In genomic region chr17:58277107-58277506, GRCh38 we compare ENCODE assay signal across 8 cellular contexts. TPM values are rescaled to one million over a fixed set of nuclear protein-coding genes. Genes with fewer than 3 reads are reported as not detected.
DNase-seq lines count a peak whose midpoint lies in the region; ATAC-seq, FAIRE-seq and TF ChIP-seq lines count a peak whose summit lies in the region.

No MANE protein-coding gene starts in this region.

- H3K9ac ChIP-seq in BLaER1 treated with 17β-estradiol and CSF1 and Interleukin-3, amounts not matched to agents 10 nM and 100 nM, result peak overlapping the region in 5 of 11 experiments; percentile 7 to 78 (median 37); a peak in 5 of 22 replicates
- H3K9ac ChIP-seq in keratinocyte (ENCODE audit: control insufficient read depth, extremely low read depth, insufficient read depth, low read length), result no peak overlapping the region

- H3K4me3 ChIP-seq in BLaER1 treated with 17β-estradiol and CSF1 and Interleukin-3, amounts not matched to agents 10 nM and 100 nM, result no peak overlapping the region
- no peak overlapping the region for H3K4me3 ChIP-seq in GM12875 (ENCODE audit: low read depth, low read length)
- H3K4me3 ChIP-seq in keratinocyte (ENCODE audit: control insufficient read depth in 2 of 3, extremely low read depth in 1 of 3, insufficient read depth in 2 of 3, low read depth in 1 of 3, low read length in 3 of 3), result no peak overlapping the region

- peak overlapping the region in 8 of 11 experiments; percentile 55 to 97 (median 92); a peak in 14 of 22 replicates for H3K27ac ChIP-seq in BLaER1 treated with 17β-estradiol and CSF1 and Interleukin-3, amounts not matched to agents 10 nM and 100 nM
- no peak overlapping the region for H3K27ac ChIP-seq in keratinocyte (ENCODE audit: control insufficient read depth, insufficient read depth, low read length)

- peak; percentile 59 for DNase-seq in SK-MEL-5 (ENCODE audit: low read depth, low spot score)
- DNase-seq in keratinocyte (ENCODE audit: low read depth, low spot score), result no peak

- FAIRE-seq in keratinocyte (lab: Jason Lieb, UNC), result no peak

- no peaks in the 10 kb centered on the region for H3K9me1 ChIP-seq in keratinocyte (ENCODE audit: control insufficient read depth, extremely low read depth, insufficient read depth, low read length)

- no peaks in the 10 kb centered on the region for H3K79me2 ChIP-seq in keratinocyte (ENCODE audit: control insufficient read depth, insufficient read depth, low read length)

- dilution Hi-C loops in keratinocyte (cut with MboI; ENCODE audit: extremely low pct_ligation_motif_present, low sequenced_read_pairs), result loop anchor here (25.0 kb wide), 1 partner anchor 160 kb away; no protein-coding TSS in a partner anchor

- peaks cover 0 to 13% (median 0%) of the 10 kb centered on the region in 11 experiments; a peak in 7 of 22 replicates for H3K9me3 ChIP-seq in BLaER1 treated with 17β-estradiol and CSF1 and Interleukin-3, amounts not matched to agents 10 nM and 100 nM (replicated peaks in 1 of 11)
- H3K9me3 ChIP-seq in keratinocyte (ENCODE audit: control insufficient read depth, low read depth, low read length), result no peaks in the 10 kb centered on the region

- H3K4me2 ChIP-seq in BLaER1 treated with 17β-estradiol and CSF1 and Interleukin-3, amounts not matched to agents 10 nM and 100 nM, result peak overlapping the region in 8 of 11 experiments; percentile 1 to 74 (median 34); a peak in 9 of 22 replicates
- no peak overlapping the region for H3K4me2 ChIP-seq in keratinocyte (ENCODE audit: control insufficient read depth, extremely low read depth, insufficient read depth, low read depth, low read length)

- in situ Hi-C loops in SK-MEL-5 (cut with HindIII; ENCODE audit: low pct_unique_long_range_greater_than_20kb, low sequenced_read_pairs), result no loop called here

- no peaks in the 10 kb centered on the region for H4K20me1 ChIP-seq in BLaER1 treated with 17β-estradiol and CSF1 and Interleukin-3, amounts not matched to agents 10 nM and 100 nM
- no peaks in the 10 kb centered on the region for H4K20me1 ChIP-seq in keratinocyte (ENCODE audit: control insufficient read depth, extremely low read depth, insufficient read depth, low read length)

- no peaks in the 10 kb centered on the region for H3K27me3 ChIP-seq in BLaER1 treated with 17β-estradiol and CSF1 and Interleukin-3, amounts not matched to agents 10 nM and 100 nM
- H3K27me3 ChIP-seq in keratinocyte (ENCODE audit: control insufficient read depth, extremely low read depth, insufficient read depth, low read length), result peaks cover 40% of the 10 kb centered on the region

- ATAC-seq in GM21423 (IDR thresholded peaks at IDR 0.05; ENCODE audit: unreplicated experiment) (no peak), HG03108 (IDR thresholded peaks at IDR 0.05; ENCODE audit: unreplicated experiment) (no peak), HG03039 (IDR thresholded peaks at IDR 0.05; ENCODE audit: unreplicated experiment) (no peak), HG03135 (IDR thresholded peaks at IDR 0.05; ENCODE audit: unreplicated experiment) (no peak)

- H2AFZ ChIP-seq in keratinocyte (ENCODE audit: control insufficient read depth, low read length), result no peak overlapping the region

- TF ChIP-seq CTCF in GM12875 (IDR thresholded peaks at IDR 0.05; ENCODE audit: borderline replicate concordance, insufficient read depth, low read depth, low read length) (peak; percentile 45; the same call in 1 of the 2 replicates), keratinocyte (optimal IDR thresholded peaks at IDR 0.05 in 1 of 3, IDR thresholded peaks at IDR 0.05 in 1 of 3, conservative IDR thresholded peaks at IDR 0.05 in 1 of 3; ENCODE audit: extremely low read depth in 1 of 3, insufficient read depth in 2 of 3, low read length in 3 of 3) (peak; percentile 26 to 57 (median 45))

- 0 out of 22 replicates have a peak, but pooled peaks cover 0 to 3% (median 0%) of the 10 kb centered on the region in 11 experiments for H3K36me3 ChIP-seq in BLaER1 treated with 17β-estradiol and CSF1 and Interleukin-3, amounts not matched to agents 10 nM and 100 nM
- no peaks in the 10 kb centered on the region for H3K36me3 ChIP-seq in keratinocyte (ENCODE audit: control insufficient read depth in 2 of 2, extremely low read depth in 1 of 2, insufficient read depth in 2 of 2, low read length in 2 of 2)

- H3K4me1 ChIP-seq in BLaER1 treated with 17β-estradiol and CSF1 and Interleukin-3, amounts not matched to agents 10 nM and 100 nM, result peaks cover 0 to 57% (median 49%) of the 10 kb centered on the region in 10 experiments; a peak in 18 of 20 replicates
- H3K4me1 ChIP-seq in keratinocyte (ENCODE audit: control insufficient read depth, extremely low read depth, insufficient read depth, low read length), result no peaks in the 10 kb centered on the region

RNA-seq across cellular contexts. Expression of gene MPO, which starts 3.6 kb away (rescaled TPM):
- total RNA-seq in SK-MEL-5 (2014; rRNA removed; shearing (Covaris generic)), result not detected in 2 replicates
- polyA plus RNA-seq in SK-MEL-5 (2015; cell fraction: cytosol; rRNA removed), result not detected in 2 replicates
- polyA plus RNA-seq in SK-MEL-5 (2015; cell fraction: nucleus; rRNA removed), result not detected in 2 replicates
- polyA plus RNA-seq in keratinocyte, result not detected in 3 replicates
- polyA plus RNA-seq in keratinocyte (2011; ENCODE audit: low read depth), result not detected
- polyA plus RNA-seq in keratinocyte (2011; cell fraction: cytosol; rRNA removed), result not detected in 2 replicates
- not detected in 2 replicates for polyA plus RNA-seq in keratinocyte (2011; cell fraction: nucleus; rRNA removed)
- polyA plus RNA-seq in keratinocyte (2012; ENCODE audit: low replicate concordance), result not detected in 2 replicates
- polyA minus RNA-seq in keratinocyte, result not detected in 3 replicates
- polyA minus RNA-seq in keratinocyte (2011; cell fraction: cytosol; rRNA and poly(A)+ RNA removed), result not detected
- polyA minus RNA-seq in keratinocyte (2011; cell fraction: nucleus; rRNA and poly(A)+ RNA removed), result not detected in 2 replicates

RNA-seq across cellular contexts. Expression of gene LPO, which starts 38.7 kb away (rescaled TPM):
- total RNA-seq in SK-MEL-5 (2014; rRNA removed; shearing (Covaris generic)), result not detected in 2 replicates
- 0.12 and 0.58 TPM in 2 replicates for polyA plus RNA-seq in SK-MEL-5 (2015; cell fraction: cytosol; rRNA removed)
- 0.20 TPM in 1 of 2 replicates, not detected in the other for polyA plus RNA-seq in SK-MEL-5 (2015; cell fraction: nucleus; rRNA removed)
- polyA plus RNA-seq in keratinocyte, result not detected in 3 replicates
- not detected for polyA plus RNA-seq in keratinocyte (2011; ENCODE audit: low read depth)
- not detected in 2 replicates for polyA plus RNA-seq in keratinocyte (2011; cell fraction: cytosol; rRNA removed)
- polyA plus RNA-seq in keratinocyte (2011; cell fraction: nucleus; rRNA removed), result not detected in 2 replicates
- polyA plus RNA-seq in keratinocyte (2012; ENCODE audit: low replicate concordance), result not detected in 2 replicates
- not detected in 3 replicates for polyA minus RNA-seq in keratinocyte
- not detected for polyA minus RNA-seq in keratinocyte (2011; cell fraction: cytosol; rRNA and poly(A)+ RNA removed)
- polyA minus RNA-seq in keratinocyte (2011; cell fraction: nucleus; rRNA and poly(A)+ RNA removed), result not detected in 2 replicates

RNA-seq across cellular contexts. Expression of gene TSPOAP1, which starts 51.5 kb away (rescaled TPM):
- total RNA-seq in SK-MEL-5 (2014; rRNA removed; shearing (Covaris generic)), result not detected in 2 replicates
- polyA plus RNA-seq in SK-MEL-5 (2015; cell fraction: cytosol; rRNA removed), result 0.23 TPM in 1 of 2 replicates, not detected in the other
- polyA plus RNA-seq in SK-MEL-5 (2015; cell fraction: nucleus; rRNA removed), result not detected in 2 replicates
- polyA plus RNA-seq in keratinocyte, result 0.02 to 0.10 TPM (median 0.04 TPM) in 3 replicates
- polyA plus RNA-seq in keratinocyte (2011; ENCODE audit: low read depth), result not detected
- not detected in 2 replicates for polyA plus RNA-seq in keratinocyte (2011; cell fraction: cytosol; rRNA removed)
- polyA plus RNA-seq in keratinocyte (2011; cell fraction: nucleus; rRNA removed), result 0.22 and 0.36 TPM in 2 replicates
- 0.10 TPM in 1 of 2 replicates, not detected in the other for polyA plus RNA-seq in keratinocyte (2012; ENCODE audit: low replicate concordance)
- polyA minus RNA-seq in keratinocyte, result 0.22 TPM in 1 of 3 replicates, not detected in the others
- not detected for polyA minus RNA-seq in keratinocyte (2011; cell fraction: cytosol; rRNA and poly(A)+ RNA removed)
- polyA minus RNA-seq in keratinocyte (2011; cell fraction: nucleus; rRNA and poly(A)+ RNA removed), result not detected in 2 replicates

RNA-seq across cellular contexts. Expression of gene MKS1, which starts 58.1 kb away (rescaled TPM):
- 13.7 and 15.0 TPM in 2 replicates for total RNA-seq in SK-MEL-5 (2014; rRNA removed; shearing (Covaris generic))
- polyA plus RNA-seq in SK-MEL-5 (2015; cell fraction: cytosol; rRNA removed), result 15.8 and 20.5 TPM in 2 replicates
- 113 and 122 TPM in 2 replicates for polyA plus RNA-seq in SK-MEL-5 (2015; cell fraction: nucleus; rRNA removed)
- polyA plus RNA-seq in keratinocyte, result 11.2 to 12.2 TPM (median 12.0 TPM) in 3 replicates
- 6.6 TPM for polyA plus RNA-seq in keratinocyte (2011; ENCODE audit: low read depth)
- polyA plus RNA-seq in keratinocyte (2011; cell fraction: cytosol; rRNA removed), result 8.4 and 8.9 TPM in 2 replicates
- 23.4 and 26.9 TPM in 2 replicates for polyA plus RNA-seq in keratinocyte (2011; cell fraction: nucleus; rRNA removed)
- polyA plus RNA-seq in keratinocyte (2012; ENCODE audit: low replicate concordance), result 10.3 and 10.7 TPM in 2 replicates
- polyA minus RNA-seq in keratinocyte, result 10.6 to 26.7 TPM (median 14.0 TPM) in 3 replicates
- polyA minus RNA-seq in keratinocyte (2011; cell fraction: cytosol; rRNA and poly(A)+ RNA removed), result 14.6 TPM
- 9.6 and 10.2 TPM in 2 replicates for polyA minus RNA-seq in keratinocyte (2011; cell fraction: nucleus; rRNA and poly(A)+ RNA removed)
